9 cellular contexts compared by ENCODE assay signal in the genomic region with DNA sequence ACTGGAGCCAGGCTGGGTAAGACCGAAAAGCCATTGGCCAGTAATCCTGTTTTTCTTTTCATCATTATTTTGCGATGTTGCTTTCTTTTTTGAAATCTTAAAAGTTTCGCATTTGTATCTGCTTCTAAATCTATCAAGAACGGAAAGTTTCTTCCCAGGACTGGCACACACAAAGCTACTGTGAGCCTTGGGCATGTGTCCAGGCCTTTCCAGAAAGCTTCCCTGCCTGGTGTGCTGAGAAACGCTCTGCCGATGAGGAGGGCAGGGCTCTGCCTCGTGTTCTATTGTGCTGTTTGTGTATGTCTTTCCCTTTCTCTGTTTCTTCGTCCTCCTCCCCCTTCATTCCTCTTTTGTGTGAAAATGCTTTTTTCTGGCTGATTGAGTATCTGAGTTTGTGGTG.
DNase-seq lines count a peak whose midpoint lies in the region; ATAC-seq and TF ChIP-seq lines count a peak whose summit lies in the region.
"Had no signal": no experiment of that assay in that cellular context is flagged by ENCODE, and none has a peak within 500 bp of the region (broad histone marks: within the 10 kb centered on the region; RNA-seq: fewer than 3 reads in every experiment).

No MANE protein-coding gene starts in this region.

- H3K4me1 ChIP-seq in left lung (peaks cover 39 to 98% of the 10 kb centered on the region in 2 donors), skeletal muscle tissue (ENCODE audit: control insufficient read depth in 3 of 3, insufficient read depth in 3 of 3, low read length in 3 of 3) (peaks cover 17 to 44% (median 18%) of the 10 kb centered on the region in 3 donors)

- no peaks in the 10 kb centered on the region for H3K27me3 Mint-ChIP-seq in activated CD4-positive, alpha-beta memory T cell treated with anti-CD3 and anti-CD28 coated beads, Interleukin-2, amount 10 ng/mL, durations not matched to agents 7 days and 5 days

- H3K4me3 Mint-ChIP-seq in activated CD4-positive, alpha-beta memory T cell treated with anti-CD3 and anti-CD28 coated beads, Interleukin-2, amount 10 ng/mL, durations not matched to agents 7 days and 5 days = no peak overlapping the region
- H3K4me3 Mint-ChIP-seq: stimulated activated effector memory CD8-positive, alpha-beta T cell treated with anti-CD3 and anti-CD28 coated beads, Interleukin-12 subunit alpha, Interleukin-12 subunit beta, amount 100 ng/mL, for 72 hours had no signal

- H3K4me3 ChIP-seq in left lung (no peak overlapping the region), skeletal muscle tissue (ENCODE audit: low read length in 3 of 3) (peak overlapping the region in 2 of 3 donors; percentile 13 to 66)

- TF ChIP-seq CTCF in left lung (IDR thresholded peaks at IDR 0.05) = no peak

- CTCF ChIA-PET in activated CD4-positive, alpha-beta memory T cell treated with anti-CD3 and anti-CD28 coated beads, Interleukin-2, amount 10 ng/mL, durations not matched to agents 7 days and 5 days (lab: Charles Lee) = no interaction called here

- POLR2A ChIA-PET in activated CD4-positive, alpha-beta memory T cell treated with anti-CD3 and anti-CD28 coated beads, Interleukin-2, amount 10 ng/mL, durations not matched to agents 7 days and 5 days (lab: Charles Lee) = no interaction called here

- H3K27ac Mint-ChIP-seq in activated CD4-positive, alpha-beta memory T cell treated with anti-CD3 and anti-CD28 coated beads, Interleukin-2, amount 10 ng/mL, durations not matched to agents 7 days and 5 days = no peak overlapping the region
- H3K27ac Mint-ChIP-seq: stimulated activated effector memory CD8-positive, alpha-beta T cell treated with anti-CD3 and anti-CD28 coated beads, Interleukin-12 subunit alpha, Interleukin-12 subunit beta, amount 100 ng/mL, for 72 hours had no signal

- intact Hi-C loops in left lung (cut with DNase I) = no loop called here

- no peaks in the 10 kb centered on the region for H3K36me3 Mint-ChIP-seq in activated CD4-positive, alpha-beta memory T cell treated with anti-CD3 and anti-CD28 coated beads, Interleukin-2, amount 10 ng/mL, durations not matched to agents 7 days and 5 days (ENCODE audit: low read depth)
- H3K36me3 Mint-ChIP-seq: stimulated activated effector memory CD8-positive, alpha-beta T cell treated with anti-CD3 and anti-CD28 coated beads, Interleukin-12 subunit alpha, Interleukin-12 subunit beta, amount 100 ng/mL, for 72 hours had no signal

- peaks cover 3% of the 10 kb centered on the region for H3K4me1 Mint-ChIP-seq in activated CD4-positive, alpha-beta memory T cell treated with anti-CD3 and anti-CD28 coated beads, Interleukin-2, amount 10 ng/mL, durations not matched to agents 7 days and 5 days
- H3K4me1 Mint-ChIP-seq: stimulated activated effector memory CD8-positive, alpha-beta T cell treated with anti-CD3 and anti-CD28 coated beads, Interleukin-12 subunit alpha, Interleukin-12 subunit beta, amount 100 ng/mL, for 72 hours had no signal

- peak overlapping the region; percentile 12 to 65 (median 51) for H3K9ac ChIP-seq in skeletal muscle tissue (ENCODE audit: low read depth in 1 of 3, low read length in 3 of 3)

- ATAC-seq in left lung = peak; percentile 76
- ATAC-seq in HG03460 (IDR thresholded peaks at IDR 0.05; ENCODE audit: unreplicated experiment) = no peak
- no peak for ATAC-seq in GM18498 (IDR thresholded peaks at IDR 0.05; ENCODE audit: unreplicated experiment)

- H3K9me3 ChIP-seq in left lung (no peaks in the 10 kb centered on the region), skeletal muscle tissue (ENCODE audit: control insufficient read depth in 3 of 3, low read length in 3 of 3) (no peaks in the 10 kb centered on the region)

- H3K27me3 ChIP-seq in left lung (no peaks in the 10 kb centered on the region), skeletal muscle tissue (ENCODE audit: control insufficient read depth in 3 of 3, insufficient read depth in 3 of 3, low read length in 3 of 3) (no peaks in the 10 kb centered on the region)

- H3K27ac ChIP-seq in left lung (peak overlapping the region; percentile 66 to 72), skeletal muscle tissue (ENCODE audit: low read depth, low read length) (peak overlapping the region; percentile 66)

- H3K36me3 ChIP-seq in left lung (peaks cover 0 to 4% of the 10 kb centered on the region in 2 donors), skeletal muscle tissue (ENCODE audit: control insufficient read depth in 3 of 3, insufficient read depth in 3 of 3, low read length in 3 of 3) (no peaks in the 10 kb centered on the region)

- no peaks in the 10 kb centered on the region for H3K9me3 Mint-ChIP-seq in activated CD4-positive, alpha-beta memory T cell treated with anti-CD3 and anti-CD28 coated beads, Interleukin-2, amount 10 ng/mL, durations not matched to agents 7 days and 5 days
- H3K9me3 Mint-ChIP-seq: stimulated activated effector memory CD8-positive, alpha-beta T cell treated with anti-CD3 and anti-CD28 coated beads, Interleukin-12 subunit alpha, Interleukin-12 subunit beta, amount 100 ng/mL, for 72 hours had no signal

- DNase-seq in GM04504 (ENCODE audit: low read depth) (peak; percentile 40), dedifferentiated amniotic fluid mesenchymal stem cell (ENCODE audit: extremely low spot score) (peak; percentile 63), left lung (peak in 1 of 2 donors; percentile 67), NCI-H2227 (lab: John Stamatoyannopoulos, UW; ENCODE audit: unreplicated experiment) (no peak)
- no peak for DNase-seq in activated CD4-positive, alpha-beta memory T cell treated with anti-CD3 and anti-CD28 coated beads, Interleukin-2, amount 10 ng/mL, durations not matched to agents 7 days and 5 days

Comparison
In these comparisons a context has a peak if more than half of its experiments do, and no peak if none do; other contexts are left out.
1. DNase-seq: peak in GM04504 (single experiment) and dedifferentiated amniotic fluid mesenchymal stem cell (single experiment); none in activated CD4-positive, alpha-beta memory T cell treated with anti-CD3 and anti-CD28 coated beads, Interleukin-2, amount 10 ng/mL, durations not matched to agents 7 days and 5 days (single experiment) and NCI-H2227 (single experiment).
2. H3K4me3 ChIP-seq: peak in skeletal muscle tissue (2 of 3); none in left lung (0 of 2).